21 cellular contexts compared by ENCODE assay signal in the genomic region with DNA sequence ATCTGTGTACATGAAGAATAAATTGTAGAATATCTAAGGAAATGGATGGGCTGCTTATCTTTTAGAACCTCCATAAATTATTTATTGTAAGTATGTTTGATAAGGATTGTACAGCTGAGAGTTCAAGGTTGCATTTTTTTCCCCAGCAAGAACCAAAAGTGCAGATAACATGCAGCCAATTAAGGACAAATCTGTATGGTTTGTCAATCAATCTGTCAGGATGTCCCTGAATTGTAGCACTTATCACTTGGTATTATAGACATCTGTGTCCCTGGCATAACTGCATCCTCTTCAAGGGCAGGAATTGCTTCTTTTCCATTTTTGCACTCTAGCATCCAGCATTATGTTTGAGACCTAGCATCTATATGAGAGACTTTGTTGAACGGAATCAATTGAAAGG.
DNase-seq lines count a peak whose midpoint lies in the region; ATAC-seq, FAIRE-seq and TF ChIP-seq lines count a peak whose summit lies in the region.
"Had no signal": no experiment of that assay in that cellular context is flagged by ENCODE, and none has a peak within 500 bp of the region (broad histone marks: within the 10 kb centered on the region; RNA-seq: fewer than 3 reads in every experiment).

No MANE protein-coding gene starts in this region.

- TF ChIP-seq CTCF in GM23338 (conservative IDR thresholded peaks at IDR 0.05; ENCODE audit: low read depth in 2 of 2) (no peak), endothelial cell (IDR thresholded peaks at IDR 0.05; ENCODE audit: unreplicated experiment) (no peak), neural progenitor cell (IDR thresholded peaks at IDR 0.05) (no peak), kidney (IDR thresholded peaks at IDR 0.05; ENCODE audit: borderline replicate concordance, extremely low read depth, insufficient read depth) (no peak)

- H3K27me3 ChIP-seq in GM23338 (ENCODE audit: insufficient read depth) (no peaks in the 10 kb centered on the region), neural progenitor cell (no peaks in the 10 kb centered on the region)
- H3K27me3 ChIP-seq: BLaER1 treated with 17β-estradiol and CSF1 and Interleukin-3, amounts not matched to agents 10 nM and 100 nM had no signal

- H3K36me3 Mint-ChIP-seq in GM23338 (ENCODE audit: low read depth) (peaks cover 2% of the 10 kb centered on the region), endothelial cell (ENCODE audit: low read depth, unreplicated experiment) (no peaks in the 10 kb centered on the region), neural progenitor cell (no peaks in the 10 kb centered on the region)
- H3K36me3 Mint-ChIP-seq: CD8-positive, alpha-beta T cell had no signal

- H3K9me3 Mint-ChIP-seq in GM23338 (peaks cover 6% of the 10 kb centered on the region), endothelial cell (ENCODE audit: unreplicated experiment) (no peaks in the 10 kb centered on the region), neural progenitor cell (peaks cover 7% of the 10 kb centered on the region)
- H3K9me3 Mint-ChIP-seq: CD8-positive, alpha-beta T cell had no signal

- H3K9me3 ChIP-seq in neural progenitor cell (ENCODE audit: low read depth) (no peaks in the 10 kb centered on the region), kidney (ENCODE audit: control insufficient read depth in 1 of 2, low read length in 2 of 2) (no peaks in the 10 kb centered on the region)
- H3K9me3 ChIP-seq: A549; BLaER1 treated with 17β-estradiol and CSF1 and Interleukin-3, amounts not matched to agents 10 nM and 100 nM; Caco-2 had no signal

- H3K9ac ChIP-seq in neural progenitor cell (no peak overlapping the region), kidney (ENCODE audit: low read length in 2 of 2) (no peak overlapping the region)
- H3K9ac ChIP-seq: BLaER1 treated with 17β-estradiol and CSF1 and Interleukin-3, amounts not matched to agents 10 nM and 100 nM had no signal

- H3K27me3 Mint-ChIP-seq in GM23338 (ENCODE audit: insufficient read depth, low read depth, poor library complexity) (peaks cover 3% of the 10 kb centered on the region), endothelial cell (ENCODE audit: unreplicated experiment) (no peaks in the 10 kb centered on the region), neural progenitor cell (ENCODE audit: insufficient read depth, low read depth) (no peaks in the 10 kb centered on the region)
- H3K27me3 Mint-ChIP-seq: B cell had no signal

- H3K4me3 Mint-ChIP-seq in GM23338 = no peak overlapping the region
- no peak overlapping the region for H3K4me3 Mint-ChIP-seq in endothelial cell (ENCODE audit: unreplicated experiment)
- H3K4me3 Mint-ChIP-seq in neural progenitor cell = no peak overlapping the region
- H3K4me3 Mint-ChIP-seq: B cell; CD4-positive, alpha-beta T cell; CD8-positive, alpha-beta T cell had no signal

- H3F3A ChIP-seq in GM23338 (replicated peaks; ENCODE audit: low read depth) = no peaks in the 10 kb centered on the region
- no peaks in the 10 kb centered on the region for H3F3A ChIP-seq in neural progenitor cell (ENCODE audit: low read depth)

- H3K4me2 ChIP-seq in GM23338 = 0 out of 2 replicates have a peak overlapping the region, but pooled peaks have one; percentile 31
- H3K4me2 ChIP-seq in neural progenitor cell = no peak overlapping the region
- H3K4me2 ChIP-seq: A549; BLaER1 treated with 17β-estradiol and CSF1 and Interleukin-3, amounts not matched to agents 10 nM and 100 nM had no signal

- intact Hi-C loops in kidney (cut with DNase I) = no loop called here

- H3K4me3 ChIP-seq in GM23338 = no peak overlapping the region
- H3K4me3 ChIP-seq in neural progenitor cell = no peak overlapping the region
- H3K4me3 ChIP-seq in kidney (ENCODE audit: low read length in 2 of 2) = no peak overlapping the region
- H3K4me3 ChIP-seq: A549; BLaER1 treated with 17β-estradiol and CSF1 and Interleukin-3, amounts not matched to agents 10 nM and 100 nM had no signal

- H3K4me1 Mint-ChIP-seq in GM23338 (peaks cover 6% of the 10 kb centered on the region), endothelial cell (ENCODE audit: unreplicated experiment) (peaks cover 29% of the 10 kb centered on the region), neural progenitor cell (peaks cover 31% of the 10 kb centered on the region)
- H3K4me1 Mint-ChIP-seq: B cell had no signal

- no peaks in the 10 kb centered on the region for H4K20me1 ChIP-seq in GM23338 (replicated peaks; ENCODE audit: insufficient read depth)
- no peaks in the 10 kb centered on the region for H4K20me1 ChIP-seq in neural progenitor cell (ENCODE audit: low read depth)
- H4K20me1 ChIP-seq: BLaER1 treated with 17β-estradiol and CSF1 and Interleukin-3, amounts not matched to agents 10 nM and 100 nM had no signal

- H3K27ac Mint-ChIP-seq in GM23338 (no peak overlapping the region), endothelial cell (ENCODE audit: unreplicated experiment) (peak overlapping the region; percentile 96), neural progenitor cell (no peak overlapping the region)
- H3K27ac Mint-ChIP-seq: B cell; CD4-positive, alpha-beta T cell; CD8-positive, alpha-beta T cell had no signal

- FAIRE-seq in kidney (lab: Jason Lieb, UNC) = no peak
- FAIRE-seq: A549, D721Med, G401.6, GM12891, GM19239 had no signal

- no peak overlapping the region for H3K27ac ChIP-seq in GM23338 (ENCODE audit: low read depth)
- no peak overlapping the region for H3K27ac ChIP-seq in neural progenitor cell
- no peak overlapping the region for H3K27ac ChIP-seq in kidney (ENCODE audit: low read depth in 2 of 2, low read length in 2 of 2)
- H3K27ac ChIP-seq: 22Rv1; A549; BLaER1 treated with 17β-estradiol and CSF1 and Interleukin-3, amounts not matched to agents 10 nM and 100 nM; C4-2B had no signal

- H2AFZ ChIP-seq in GM23338 (peak overlapping the region; percentile 21; the same call in 1 of the 2 replicates), neural progenitor cell (replicated peaks) (peak overlapping the region; percentile 24)

- no peak for ATAC-seq in GM23338
- ATAC-seq: A549; CD8-positive, alpha-beta T cell had no signal

- H3K36me3 ChIP-seq in GM23338 (ENCODE audit: insufficient read depth) (no peaks in the 10 kb centered on the region), neural progenitor cell (no peaks in the 10 kb centered on the region), kidney (ENCODE audit: control insufficient read depth in 1 of 2, insufficient read depth in 2 of 2, low read length in 2 of 2) (no peaks in the 10 kb centered on the region)
- H3K36me3 ChIP-seq: BLaER1 treated with 17β-estradiol and CSF1 and Interleukin-3, amounts not matched to agents 10 nM and 100 nM had no signal

- DNase-seq in GM23338 (ENCODE audit: low spot score) = no peak
- DNase-seq in endothelial cell (ENCODE audit: low spot score) = no peak
- DNase-seq in neural progenitor cell (ENCODE audit: low spot score) = no peak
- no peak for DNase-seq in kidney
- DNase-seq in putamen (ENCODE audit: low spot score) = no peak
- DNase-seq: AML-193; Caco-2; Calu3; CD4-positive, alpha-beta T cell; CD8-positive, alpha-beta T cell; DMS79 treated with DMSO at 0.1 percent for 48 hours; GF-D8 had no signal

- H3K79me2 ChIP-seq in GM23338 (replicated peaks; ENCODE audit: insufficient read depth) (no peaks in the 10 kb centered on the region), neural progenitor cell (ENCODE audit: low read depth) (no peaks in the 10 kb centered on the region)

- peaks cover 9% of the 10 kb centered on the region for H3K9me2 ChIP-seq in GM23338 (ENCODE audit: insufficient read depth)

- H3K4me1 ChIP-seq in GM23338 (ENCODE audit: insufficient read depth) (peaks cover 8% of the 10 kb centered on the region; the same call in 1 of the 2 replicates), neural progenitor cell (peaks cover 7% of the 10 kb centered on the region), kidney (ENCODE audit: control insufficient read depth in 1 of 2, insufficient read depth in 1 of 2, low read depth in 1 of 2, low read length in 2 of 2) (no peaks in the 10 kb centered on the region)
- H3K4me1 ChIP-seq: A549; BLaER1 treated with 17β-estradiol and CSF1 and Interleukin-3, amounts not matched to agents 10 nM and 100 nM; Caco-2 had no signal

TF ChIP-seq in GM23338, 12 proteins besides CTCF, POLR2A, EP300 and RAD21 (continues in another document):
- no peak for TF ChIP-seq ZNF114 (CRISPR knock-in tag; IDR thresholded peaks at IDR 0.05)
- TF ChIP-seq EZH2phosphoT487 (IDR thresholded peaks at IDR 0.05; ENCODE audit: unreplicated experiment) = no peak
- TF ChIP-seq ZNF331 (CRISPR knock-in tag; IDR thresholded peaks at IDR 0.05; ENCODE audit: low read depth) = no peak
- TF ChIP-seq, protein P1, sequence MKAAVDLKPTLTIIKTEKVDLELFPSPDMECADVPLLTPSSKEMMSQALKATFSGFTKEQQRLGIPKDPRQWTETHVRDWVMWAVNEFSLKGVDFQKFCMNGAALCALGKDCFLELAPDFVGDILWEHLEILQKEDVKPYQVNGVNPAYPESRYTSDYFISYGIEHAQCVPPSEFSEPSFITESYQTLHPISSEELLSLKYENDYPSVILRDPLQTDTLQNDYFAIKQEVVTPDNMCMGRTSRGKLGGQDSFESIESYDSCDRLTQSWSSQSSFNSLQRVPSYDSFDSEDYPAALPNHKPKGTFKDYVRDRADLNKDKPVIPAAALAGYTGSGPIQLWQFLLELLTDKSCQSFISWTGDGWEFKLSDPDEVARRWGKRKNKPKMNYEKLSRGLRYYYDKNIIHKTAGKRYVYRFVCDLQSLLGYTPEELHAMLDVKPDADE (IDR thresholded peaks at IDR 0.05) = no peak
- no peak for TF ChIP-seq STAT1 (IDR thresholded peaks at IDR 0.05; ENCODE audit: unreplicated experiment)
